ENCODE assay signal across 10 cellular contexts in genomic region chr4:99856166-99856565, GRCh38. TPM values are rescaled to one million over a fixed set of nuclear protein-coding genes. Genes with fewer than 3 reads are reported as not detected.
DNase-seq lines count a peak whose midpoint lies in the region; TF ChIP-seq lines count a peak whose summit lies in the region.
"Had no signal": no experiment of that assay in that cellular context is flagged by ENCODE, and none has a peak within 500 bp of the region (broad histone marks: within the 10 kb centered on the region; RNA-seq: fewer than 3 reads in every experiment).

No MANE protein-coding gene starts in this region.

- DNase-seq in AG09309 (ENCODE audit: low read depth), result peak; percentile 10
- peak; percentile 83 to 85 for DNase-seq in HL-60 (ENCODE audit: low read depth in 1 of 2, low spot score in 1 of 2)
- peak; percentile 40 for DNase-seq in activated CD4-positive, alpha-beta memory T cell treated with anti-CD3 and anti-CD28 coated beads, Interleukin-2, amount 10 ng/mL, durations not matched to agents 7 days and 5 days
- DNase-seq in iris pigment epithelial cell (ENCODE audit: low read depth), result peak; percentile 82
- DNase-seq in cerebellar nuclear complex (lab: John Stamatoyannopoulos, UW), result no peak
- no peak for DNase-seq in activated gamma-delta T cell treated with Interleukin-2 at 50 U/mL for 16 hours
- no peak for DNase-seq in suprapubic skin (ENCODE audit: low spot score in 2 of 2)
- DNase-seq in colonic mucosa, result no peak
- DNase-seq: T-helper 9 cell had no signal

- H3K4me3 Mint-ChIP-seq in activated CD4-positive, alpha-beta memory T cell treated with anti-CD3 and anti-CD28 coated beads, Interleukin-2, amount 10 ng/mL, durations not matched to agents 7 days and 5 days, result peak overlapping the region; percentile 22

- intact Hi-C loops in colonic mucosa (cut with DNase I), result no loop called here

- TF ChIP-seq EP300 in suprapubic skin (IDR thresholded peaks at IDR 0.05), result no peak

- H3K9ac ChIP-seq in colonic mucosa (ENCODE audit: low read depth in 2 of 2, low read length in 2 of 2), result no peak overlapping the region

- no peak for TF ChIP-seq POLR2A in suprapubic skin (IDR thresholded peaks at IDR 0.05)

- 55% methylated on average over 1 of the region's 1 CpG for WGBS in suprapubic skin

- H3K27ac ChIP-seq in HL-60 (replicated peaks), result peak overlapping the region; percentile 88
- no peak overlapping the region for H3K27ac ChIP-seq in suprapubic skin
- no peak overlapping the region for H3K27ac ChIP-seq in colonic mucosa
- H3K27ac ChIP-seq: hepatocyte had no signal

- CTCF ChIA-PET in activated CD4-positive, alpha-beta memory T cell treated with anti-CD3 and anti-CD28 coated beads, Interleukin-2, amount 10 ng/mL, durations not matched to agents 7 days and 5 days (lab: Charles Lee), result interaction anchor here (1.1 to 2.1 kb wide), 5 partner anchors 10 to 92 kb away, joined by 3 to 11 read pairs (median 4); no protein-coding TSS in a partner anchor

- TF ChIP-seq CTCF in AG09309 (IDR thresholded peaks at IDR 0.05; ENCODE audit: control insufficient read depth, insufficient read depth, low read depth, low read length, missing control alignments), result no peak
- no peak for TF ChIP-seq CTCF in HL-60 (IDR thresholded peaks at IDR 0.05; ENCODE audit: insufficient read depth, low read length)
- no peak for TF ChIP-seq CTCF in suprapubic skin (IDR thresholded peaks at IDR 0.05)
- no peak for TF ChIP-seq CTCF in colonic mucosa (IDR thresholded peaks at IDR 0.05)

- H3K27me3 Mint-ChIP-seq in activated CD4-positive, alpha-beta memory T cell treated with anti-CD3 and anti-CD28 coated beads, Interleukin-2, amount 10 ng/mL, durations not matched to agents 7 days and 5 days, result no peaks in the 10 kb centered on the region

- H3K36me3 ChIP-seq in suprapubic skin (no peaks in the 10 kb centered on the region), colonic mucosa (no peaks in the 10 kb centered on the region)

- peaks cover 71% of the 10 kb centered on the region for H3K4me1 Mint-ChIP-seq in activated CD4-positive, alpha-beta memory T cell treated with anti-CD3 and anti-CD28 coated beads, Interleukin-2, amount 10 ng/mL, durations not matched to agents 7 days and 5 days

- H3K4me3 ChIP-seq in AG09309 (ENCODE audit: control insufficient read depth, low read depth, low read length), result no peak overlapping the region
- 0 out of 2 replicates have a peak overlapping the region, but pooled peaks have one; percentile 7 for H3K4me3 ChIP-seq in HL-60 (replicated peaks; ENCODE audit: insufficient read depth, low read length)
- H3K4me3 ChIP-seq in suprapubic skin, result no peak overlapping the region
- H3K4me3 ChIP-seq in colonic mucosa, result no peak overlapping the region
- H3K4me3 ChIP-seq: hepatocyte had no signal

- POLR2A ChIA-PET in activated CD4-positive, alpha-beta memory T cell treated with anti-CD3 and anti-CD28 coated beads, Interleukin-2, amount 10 ng/mL, durations not matched to agents 7 days and 5 days (lab: Charles Lee), result interaction anchor here (1.0 to 6.4 kb wide), 5 partner anchors 10 to 92 kb away, joined by 4 to 40 read pairs (median 11); partner anchors contain the start of genes DAPP1 and LAMTOR3

- no peaks in the 10 kb centered on the region for H3K4me1 ChIP-seq in suprapubic skin
- no peaks in the 10 kb centered on the region for H3K4me1 ChIP-seq in colonic mucosa

- no peaks in the 10 kb centered on the region for H3K9me3 Mint-ChIP-seq in activated CD4-positive, alpha-beta memory T cell treated with anti-CD3 and anti-CD28 coated beads, Interleukin-2, amount 10 ng/mL, durations not matched to agents 7 days and 5 days

- H3K36me3 Mint-ChIP-seq in activated CD4-positive, alpha-beta memory T cell treated with anti-CD3 and anti-CD28 coated beads, Interleukin-2, amount 10 ng/mL, durations not matched to agents 7 days and 5 days (ENCODE audit: low read depth), result peaks cover 75% of the 10 kb centered on the region

- H3K9me3 ChIP-seq in suprapubic skin (no peaks in the 10 kb centered on the region), colonic mucosa (no peaks in the 10 kb centered on the region)

- H3K27ac Mint-ChIP-seq in activated CD4-positive, alpha-beta memory T cell treated with anti-CD3 and anti-CD28 coated beads, Interleukin-2, amount 10 ng/mL, durations not matched to agents 7 days and 5 days, result peak overlapping the region; percentile 82

- H3K27me3 ChIP-seq in HL-60 (ENCODE audit: insufficient read depth, poor library complexity, severe bottlenecking), result no peaks in the 10 kb centered on the region
- H3K27me3 ChIP-seq in suprapubic skin, result no peaks in the 10 kb centered on the region
- no peaks in the 10 kb centered on the region for H3K27me3 ChIP-seq in colonic mucosa
- H3K27me3 ChIP-seq: hepatocyte had no signal

RNA-seq across cellular contexts. Expression of gene LAMTOR3, which starts 38.1 kb away (rescaled TPM):
- total RNA-seq in activated CD4-positive, alpha-beta memory T cell treated with anti-CD3 and anti-CD28 coated beads, Interleukin-2, amount 10 ng/mL, durations not matched to agents 7 days and 5 days, result 10 to 100 TPM; 28.1 to 29.2 TPM
- 10 to 100 TPM; 34.4 to 49.5 (median 39.3) TPM for total RNA-seq in suprapubic skin
- 10 to 100 TPM; 45.6 to 67.2 TPM for total RNA-seq in colonic mucosa

RNA-seq across cellular contexts. Expression of gene DAPP1, which starts 39.5 kb away (rescaled TPM):
- 10 to 100 TPM; 35.8 to 39.4 TPM for total RNA-seq in activated CD4-positive, alpha-beta memory T cell treated with anti-CD3 and anti-CD28 coated beads, Interleukin-2, amount 10 ng/mL, durations not matched to agents 7 days and 5 days
- total RNA-seq in suprapubic skin (10 to 100 TPM; 14.6 to 52.2 (median 25.7) TPM), colonic mucosa (1 to 10 TPM; 3.6 to 5.0 TPM)

Comparison
In these comparisons a context has a peak if more than half of its experiments do, and no peak if none do; other contexts are left out.
1. DNase-seq: peak in AG09309 (single experiment), HL-60 (2 of 2), activated CD4-positive, alpha-beta memory T cell treated with anti-CD3 and anti-CD28 coated beads, Interleukin-2, amount 10 ng/mL, durations not matched to agents 7 days and 5 days (single experiment) and iris pigment epithelial cell (single experiment); none in cerebellar nuclear complex (0 of 2), activated gamma-delta T cell treated with Interleukin-2 at 50 U/mL for 16 hours (single experiment), suprapubic skin (0 of 2) and colonic mucosa (single experiment).